In the genomic region with DNA sequence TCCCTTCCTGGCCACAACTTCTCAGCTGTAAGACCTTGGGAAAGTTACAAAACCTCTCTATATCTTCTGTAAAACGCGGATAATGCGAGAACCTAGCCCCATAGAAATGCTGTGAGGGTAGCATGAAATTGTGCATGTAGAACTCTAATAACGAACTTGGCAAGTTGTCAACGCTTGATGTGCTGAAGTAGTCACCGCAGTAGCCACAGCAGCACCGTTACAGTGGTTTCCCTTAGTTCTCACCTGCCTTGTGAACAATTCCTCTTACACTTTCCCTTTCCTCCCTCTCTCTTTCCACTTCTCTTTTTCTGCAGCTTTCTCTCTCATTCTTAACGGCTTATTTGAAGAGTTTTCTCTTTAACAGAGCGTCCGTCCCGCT, we compare ENCODE assay signal across 1 cellular context.
TF ChIP-seq lines count a peak whose summit lies in the region.

No MANE protein-coding gene starts in this region.

TF ChIP-seq in GM23338, 12 proteins besides CTCF, POLR2A, EP300 and RAD21 (continued from another document):
- TF ChIP-seq, protein P1, sequence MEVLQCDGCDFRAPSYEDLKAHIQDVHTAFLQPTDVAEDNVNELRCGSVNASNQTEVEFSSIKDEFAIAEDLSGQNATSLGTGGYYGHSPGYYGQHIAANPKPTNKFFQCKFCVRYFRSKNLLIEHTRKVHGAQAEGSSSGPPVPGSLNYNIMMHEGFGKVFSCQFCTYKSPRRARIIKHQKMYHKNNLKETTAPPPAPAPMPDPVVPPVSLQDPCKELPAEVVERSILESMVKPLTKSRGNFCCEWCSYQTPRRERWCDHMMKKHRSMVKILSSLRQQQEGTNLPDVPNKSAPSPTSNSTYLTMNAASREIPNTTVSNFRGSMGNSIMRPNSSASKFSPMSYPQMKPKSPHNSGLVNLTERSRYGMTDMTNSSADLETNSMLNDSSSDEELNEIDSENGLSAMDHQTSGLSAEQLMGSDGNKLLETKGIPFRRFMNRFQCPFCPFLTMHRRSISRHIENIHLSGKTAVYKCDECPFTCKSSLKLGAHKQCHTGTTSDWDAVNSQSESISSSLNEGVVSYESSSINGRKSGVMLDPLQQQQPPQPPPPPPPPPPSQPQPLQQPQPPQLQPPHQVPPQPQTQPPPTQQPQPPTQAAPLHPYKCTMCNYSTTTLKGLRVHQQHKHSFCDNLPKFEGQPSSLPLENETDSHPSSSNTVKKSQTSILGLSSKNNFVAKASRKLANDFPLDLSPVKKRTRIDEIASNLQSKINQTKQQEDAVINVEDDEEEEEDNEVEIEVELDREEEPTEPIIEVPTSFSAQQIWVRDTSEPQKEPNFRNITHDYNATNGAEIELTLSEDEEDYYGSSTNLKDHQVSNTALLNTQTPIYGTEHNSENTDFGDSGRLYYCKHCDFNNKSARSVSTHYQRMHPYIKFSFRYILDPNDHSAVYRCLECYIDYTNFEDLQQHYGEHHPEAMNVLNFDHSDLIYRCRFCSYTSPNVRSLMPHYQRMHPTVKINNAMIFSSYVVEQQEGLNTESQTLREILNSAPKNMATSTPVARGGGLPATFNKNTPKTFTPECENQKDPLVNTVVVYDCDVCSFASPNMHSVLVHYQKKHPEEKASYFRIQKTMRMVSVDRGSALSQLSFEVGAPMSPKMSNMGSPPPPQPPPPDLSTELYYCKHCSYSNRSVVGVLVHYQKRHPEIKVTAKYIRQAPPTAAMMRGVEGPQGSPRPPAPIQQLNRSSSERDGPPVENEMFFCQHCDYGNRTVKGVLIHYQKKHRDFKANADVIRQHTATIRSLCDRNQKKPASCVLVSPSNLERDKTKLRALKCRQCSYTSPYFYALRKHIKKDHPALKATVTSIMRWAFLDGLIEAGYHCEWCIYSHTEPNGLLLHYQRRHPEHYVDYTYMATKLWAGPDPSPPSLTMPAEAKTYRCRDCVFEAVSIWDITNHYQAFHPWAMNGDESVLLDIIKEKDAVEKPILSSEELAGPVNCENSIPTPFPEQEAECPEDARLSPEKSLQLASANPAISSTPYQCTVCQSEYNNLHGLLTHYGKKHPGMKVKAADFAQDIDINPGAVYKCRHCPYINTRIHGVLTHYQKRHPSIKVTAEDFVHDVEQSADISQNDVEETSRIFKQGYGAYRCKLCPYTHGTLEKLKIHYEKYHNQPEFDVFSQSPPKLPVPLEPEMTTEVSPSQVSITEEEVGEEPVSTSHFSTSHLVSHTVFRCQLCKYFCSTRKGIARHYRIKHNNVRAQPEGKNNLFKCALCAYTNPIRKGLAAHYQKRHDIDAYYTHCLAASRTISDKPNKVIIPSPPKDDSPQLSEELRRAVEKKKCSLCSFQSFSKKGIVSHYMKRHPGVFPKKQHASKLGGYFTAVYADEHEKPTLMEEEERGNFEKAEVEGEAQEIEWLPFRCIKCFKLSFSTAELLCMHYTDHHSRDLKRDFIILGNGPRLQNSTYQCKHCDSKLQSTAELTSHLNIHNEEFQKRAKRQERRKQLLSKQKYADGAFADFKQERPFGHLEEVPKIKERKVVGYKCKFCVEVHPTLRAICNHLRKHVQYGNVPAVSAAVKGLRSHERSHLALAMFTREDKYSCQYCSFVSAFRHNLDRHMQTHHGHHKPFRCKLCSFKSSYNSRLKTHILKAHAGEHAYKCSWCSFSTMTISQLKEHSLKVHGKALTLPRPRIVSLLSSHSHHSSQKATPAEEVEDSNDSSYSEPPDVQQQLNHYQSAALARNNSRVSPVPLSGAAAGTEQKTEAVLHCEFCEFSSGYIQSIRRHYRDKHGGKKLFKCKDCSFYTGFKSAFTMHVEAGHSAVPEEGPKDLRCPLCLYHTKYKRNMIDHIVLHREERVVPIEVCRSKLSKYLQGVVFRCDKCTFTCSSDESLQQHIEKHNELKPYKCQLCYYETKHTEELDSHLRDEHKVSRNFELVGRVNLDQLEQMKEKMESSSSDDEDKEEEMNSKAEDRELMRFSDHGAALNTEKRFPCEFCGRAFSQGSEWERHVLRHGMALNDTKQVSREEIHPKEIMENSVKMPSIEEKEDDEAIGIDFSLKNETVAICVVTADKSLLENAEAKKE (CRISPR knock-in tag; IDR thresholded peaks at IDR 0.05) = no peak
TF ChIP-seq in GM23338: peak in this region for 0.
